ENCODE assay signal across 2 cellular contexts in the genomic region with DNA sequence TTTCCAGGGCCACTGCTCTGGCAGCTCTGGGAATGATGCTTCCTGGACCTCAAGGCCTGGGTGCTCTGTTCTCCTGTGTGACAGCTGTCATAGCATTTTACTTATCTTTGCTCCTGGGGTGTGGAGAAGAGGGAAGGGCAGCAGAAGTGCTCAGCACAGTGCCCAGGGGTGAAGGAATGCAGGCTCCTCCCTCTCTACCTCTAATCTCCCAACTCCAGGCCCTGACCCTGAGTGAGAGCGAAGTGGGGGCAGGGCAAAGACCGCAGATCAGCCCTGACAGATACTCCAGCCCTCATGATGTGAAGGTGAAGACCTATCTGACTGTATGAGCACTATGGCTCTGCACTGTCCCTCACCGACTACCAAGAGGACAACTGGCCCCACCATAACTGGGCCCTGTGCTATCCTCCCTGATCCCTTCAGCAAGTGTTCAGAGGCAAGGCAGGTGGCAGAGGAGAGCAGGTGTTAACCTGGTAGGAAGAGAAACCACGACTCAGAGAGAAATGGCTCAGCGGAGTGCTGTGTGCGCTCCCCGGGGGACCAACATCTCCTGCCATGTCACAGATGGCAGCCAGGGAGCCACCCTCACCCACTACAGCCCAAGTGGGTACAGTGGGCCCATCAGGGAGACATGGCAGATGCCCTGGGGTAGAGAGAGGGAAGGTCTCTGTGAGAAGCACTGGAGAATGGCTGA.
TF ChIP-seq lines count a peak whose summit lies in the region.

No MANE protein-coding gene starts in this region.

TF ChIP-seq in GM23338, 12 proteins besides CTCF, POLR2A, EP300 and RAD21 (continues in another document):
- TF ChIP-seq POLR2AphosphoS5 (IDR thresholded peaks at IDR 0.05; ENCODE audit: low read depth) (no peak), NANOG (IDR thresholded peaks at IDR 0.05; ENCODE audit: borderline replicate concordance) (no peak), CREB1 (CRISPR knock-in tag; IDR thresholded peaks at IDR 0.05; ENCODE audit: low read depth) (no peak), EZH2phosphoT487 (IDR thresholded peaks at IDR 0.05; ENCODE audit: unreplicated experiment) (no peak), STAT1 (IDR thresholded peaks at IDR 0.05; ENCODE audit: unreplicated experiment) (no peak), ZNF331 (CRISPR knock-in tag; IDR thresholded peaks at IDR 0.05; ENCODE audit: low read depth) (no peak)
- TF ChIP-seq, protein P1, sequence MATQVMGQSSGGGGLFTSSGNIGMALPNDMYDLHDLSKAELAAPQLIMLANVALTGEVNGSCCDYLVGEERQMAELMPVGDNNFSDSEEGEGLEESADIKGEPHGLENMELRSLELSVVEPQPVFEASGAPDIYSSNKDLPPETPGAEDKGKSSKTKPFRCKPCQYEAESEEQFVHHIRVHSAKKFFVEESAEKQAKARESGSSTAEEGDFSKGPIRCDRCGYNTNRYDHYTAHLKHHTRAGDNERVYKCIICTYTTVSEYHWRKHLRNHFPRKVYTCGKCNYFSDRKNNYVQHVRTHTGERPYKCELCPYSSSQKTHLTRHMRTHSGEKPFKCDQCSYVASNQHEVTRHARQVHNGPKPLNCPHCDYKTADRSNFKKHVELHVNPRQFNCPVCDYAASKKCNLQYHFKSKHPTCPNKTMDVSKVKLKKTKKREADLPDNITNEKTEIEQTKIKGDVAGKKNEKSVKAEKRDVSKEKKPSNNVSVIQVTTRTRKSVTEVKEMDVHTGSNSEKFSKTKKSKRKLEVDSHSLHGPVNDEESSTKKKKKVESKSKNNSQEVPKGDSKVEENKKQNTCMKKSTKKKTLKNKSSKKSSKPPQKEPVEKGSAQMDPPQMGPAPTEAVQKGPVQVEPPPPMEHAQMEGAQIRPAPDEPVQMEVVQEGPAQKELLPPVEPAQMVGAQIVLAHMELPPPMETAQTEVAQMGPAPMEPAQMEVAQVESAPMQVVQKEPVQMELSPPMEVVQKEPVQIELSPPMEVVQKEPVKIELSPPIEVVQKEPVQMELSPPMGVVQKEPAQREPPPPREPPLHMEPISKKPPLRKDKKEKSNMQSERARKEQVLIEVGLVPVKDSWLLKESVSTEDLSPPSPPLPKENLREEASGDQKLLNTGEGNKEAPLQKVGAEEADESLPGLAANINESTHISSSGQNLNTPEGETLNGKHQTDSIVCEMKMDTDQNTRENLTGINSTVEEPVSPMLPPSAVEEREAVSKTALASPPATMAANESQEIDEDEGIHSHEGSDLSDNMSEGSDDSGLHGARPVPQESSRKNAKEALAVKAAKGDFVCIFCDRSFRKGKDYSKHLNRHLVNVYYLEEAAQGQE (IDR thresholded peaks at IDR 0.05; ENCODE audit: unreplicated experiment), result no peak
- TF ChIP-seq, protein P2, sequence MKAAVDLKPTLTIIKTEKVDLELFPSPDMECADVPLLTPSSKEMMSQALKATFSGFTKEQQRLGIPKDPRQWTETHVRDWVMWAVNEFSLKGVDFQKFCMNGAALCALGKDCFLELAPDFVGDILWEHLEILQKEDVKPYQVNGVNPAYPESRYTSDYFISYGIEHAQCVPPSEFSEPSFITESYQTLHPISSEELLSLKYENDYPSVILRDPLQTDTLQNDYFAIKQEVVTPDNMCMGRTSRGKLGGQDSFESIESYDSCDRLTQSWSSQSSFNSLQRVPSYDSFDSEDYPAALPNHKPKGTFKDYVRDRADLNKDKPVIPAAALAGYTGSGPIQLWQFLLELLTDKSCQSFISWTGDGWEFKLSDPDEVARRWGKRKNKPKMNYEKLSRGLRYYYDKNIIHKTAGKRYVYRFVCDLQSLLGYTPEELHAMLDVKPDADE (IDR thresholded peaks at IDR 0.05), result no peak

TF ChIP-seq in WTC11, 78 proteins besides CTCF, POLR2A, EP300 and RAD21:
- no peak for TF ChIP-seq ZNF671 (CRISPR knock-in tag; IDR thresholded peaks at IDR 0.05)
- TF ChIP-seq TCF7 (CRISPR knock-in tag; IDR thresholded peaks at IDR 0.05; ENCODE audit: low read depth), result no peak
- TF ChIP-seq FOXJ3 (CRISPR knock-in tag; IDR thresholded peaks at IDR 0.05; ENCODE audit: borderline replicate concordance), result no peak
- TF ChIP-seq TEAD4 (CRISPR knock-in tag; IDR thresholded peaks at IDR 0.05), result no peak
- no peak for TF ChIP-seq CREM (CRISPR knock-in tag; IDR thresholded peaks at IDR 0.05)
- TF ChIP-seq, protein P3, sequence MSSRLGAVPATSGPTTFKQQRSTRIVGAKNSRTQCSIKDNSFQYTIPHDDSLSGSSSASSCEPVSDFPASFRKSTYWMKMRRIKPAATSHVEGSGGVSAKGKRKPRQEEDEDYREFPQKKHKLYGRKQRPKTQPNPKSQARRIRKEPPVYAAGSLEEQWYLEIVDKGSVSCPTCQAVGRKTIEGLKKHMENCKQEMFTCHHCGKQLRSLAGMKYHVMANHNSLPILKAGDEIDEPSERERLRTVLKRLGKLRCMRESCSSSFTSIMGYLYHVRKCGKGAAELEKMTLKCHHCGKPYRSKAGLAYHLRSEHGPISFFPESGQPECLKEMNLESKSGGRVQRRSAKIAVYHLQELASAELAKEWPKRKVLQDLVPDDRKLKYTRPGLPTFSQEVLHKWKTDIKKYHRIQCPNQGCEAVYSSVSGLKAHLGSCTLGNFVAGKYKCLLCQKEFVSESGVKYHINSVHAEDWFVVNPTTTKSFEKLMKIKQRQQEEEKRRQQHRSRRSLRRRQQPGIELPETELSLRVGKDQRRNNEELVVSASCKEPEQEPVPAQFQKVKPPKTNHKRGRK (CRISPR knock-in tag; IDR thresholded peaks at IDR 0.05; ENCODE audit: borderline replicate concordance), result no peak
- no peak for TF ChIP-seq TP53 (CRISPR knock-in tag; IDR thresholded peaks at IDR 0.05)
- no peak for TF ChIP-seq CREB1 (CRISPR knock-in tag; IDR thresholded peaks at IDR 0.05)
- no peak for TF ChIP-seq ZBTB21 (CRISPR knock-in tag; IDR thresholded peaks at IDR 0.05; ENCODE audit: borderline replicate concordance)
- TF ChIP-seq, protein P4, sequence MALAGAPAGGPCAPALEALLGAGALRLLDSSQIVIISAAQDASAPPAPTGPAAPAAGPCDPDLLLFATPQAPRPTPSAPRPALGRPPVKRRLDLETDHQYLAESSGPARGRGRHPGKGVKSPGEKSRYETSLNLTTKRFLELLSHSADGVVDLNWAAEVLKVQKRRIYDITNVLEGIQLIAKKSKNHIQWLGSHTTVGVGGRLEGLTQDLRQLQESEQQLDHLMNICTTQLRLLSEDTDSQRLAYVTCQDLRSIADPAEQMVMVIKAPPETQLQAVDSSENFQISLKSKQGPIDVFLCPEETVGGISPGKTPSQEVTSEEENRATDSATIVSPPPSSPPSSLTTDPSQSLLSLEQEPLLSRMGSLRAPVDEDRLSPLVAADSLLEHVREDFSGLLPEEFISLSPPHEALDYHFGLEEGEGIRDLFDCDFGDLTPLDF (CRISPR knock-in tag; IDR thresholded peaks at IDR 0.05), result no peak
- no peak for TF ChIP-seq ETV6 (CRISPR knock-in tag; IDR thresholded peaks at IDR 0.05)
- no peak for TF ChIP-seq MXD4 (CRISPR knock-in tag; IDR thresholded peaks at IDR 0.05; ENCODE audit: borderline replicate concordance)
- TF ChIP-seq ZNF416 (CRISPR knock-in tag; IDR thresholded peaks at IDR 0.05), result no peak
- TF ChIP-seq SP1 (CRISPR knock-in tag; conservative IDR thresholded peaks at IDR 0.05), result no peak
- TF ChIP-seq SMAD4 (CRISPR knock-in tag; IDR thresholded peaks at IDR 0.05), result no peak
- TF ChIP-seq, protein P5, sequence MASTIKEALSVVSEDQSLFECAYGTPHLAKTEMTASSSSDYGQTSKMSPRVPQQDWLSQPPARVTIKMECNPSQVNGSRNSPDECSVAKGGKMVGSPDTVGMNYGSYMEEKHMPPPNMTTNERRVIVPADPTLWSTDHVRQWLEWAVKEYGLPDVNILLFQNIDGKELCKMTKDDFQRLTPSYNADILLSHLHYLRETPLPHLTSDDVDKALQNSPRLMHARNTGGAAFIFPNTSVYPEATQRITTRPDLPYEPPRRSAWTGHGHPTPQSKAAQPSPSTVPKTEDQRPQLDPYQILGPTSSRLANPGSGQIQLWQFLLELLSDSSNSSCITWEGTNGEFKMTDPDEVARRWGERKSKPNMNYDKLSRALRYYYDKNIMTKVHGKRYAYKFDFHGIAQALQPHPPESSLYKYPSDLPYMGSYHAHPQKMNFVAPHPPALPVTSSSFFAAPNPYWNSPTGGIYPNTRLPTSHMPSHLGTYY (CRISPR knock-in tag; IDR thresholded peaks at IDR 0.05), result no peak
